Comparison of ENCODE assay signal across 8 cellular contexts in genomic region chr7:102715718-102716117, GRCh38. TPM values are rescaled to one million over a fixed set of nuclear protein-coding genes. Genes with fewer than 3 reads are reported as not detected.
DNase-seq lines count a peak whose midpoint lies in the region; ATAC-seq and TF ChIP-seq lines count a peak whose summit lies in the region.
"Not testable (repeated sequence)": the region's sequence is repeated elsewhere in the genome, so short reads cannot be mapped to it uniquely, and the experiment has no call there.

No MANE protein-coding gene starts in this region.

- ATAC-seq in CD8-positive, alpha-beta T cell = peak; percentile 72
- ATAC-seq in GM19035 (IDR thresholded peaks at IDR 0.05; ENCODE audit: unreplicated experiment) = peak; percentile 45
- peak; percentile 37 for ATAC-seq in GM21737 (IDR thresholded peaks at IDR 0.05; ENCODE audit: unreplicated experiment)
- peak; percentile 44 for ATAC-seq in HG03039 (IDR thresholded peaks at IDR 0.05; ENCODE audit: unreplicated experiment)
- peak; percentile 55 to 60 for ATAC-seq in activated CD4-positive, CD25-positive, alpha-beta regulatory T cell treated with anti-CD3 and anti-CD28 coated beads, Interleukin-2, amount 50 U/mL, for 24 hours
- ATAC-seq in effector memory CD8-positive, alpha-beta T cell (replicated peaks) = peak; percentile 78

- not testable (repeated sequence) for H3K9me3 ChIP-seq in CD8-positive, alpha-beta T cell (ENCODE audit: low read length)

- not testable (repeated sequence) for H3K27ac ChIP-seq in CD8-positive, alpha-beta T cell (ENCODE audit: low read depth, low read length)

- H3K27me3 Mint-ChIP-seq in CD8-positive, alpha-beta T cell (ENCODE audit: low read depth); effector memory CD8-positive, alpha-beta T cell: not testable (repeated sequence)

- H3K4me3 Mint-ChIP-seq in CD8-positive, alpha-beta T cell; effector memory CD8-positive, alpha-beta T cell: not testable (repeated sequence)

- not testable (repeated sequence) for H3K27me3 ChIP-seq in CD8-positive, alpha-beta T cell (ENCODE audit: insufficient read depth, low read length)

- not testable (repeated sequence) for H3K36me3 ChIP-seq in CD8-positive, alpha-beta T cell (ENCODE audit: insufficient read depth, low read length)

- not testable (repeated sequence) for H3K4me1 ChIP-seq in CD8-positive, alpha-beta T cell (ENCODE audit: insufficient read depth, low read length)

- intact Hi-C loops in CD8-positive, alpha-beta T cell (cut with DNase I, micrococcal nuclease) = not testable (repeated sequence)

- not testable (repeated sequence) for H3K4me1 Mint-ChIP-seq in CD8-positive, alpha-beta T cell (ENCODE audit: low read depth); effector memory CD8-positive, alpha-beta T cell (ENCODE audit: low read depth in 2 of 2)

- POLR2A ChIA-PET in CD8-positive, alpha-beta T cell (lab: Charles Lee) = not testable (repeated sequence)

- DNase-seq in CD8-positive, alpha-beta T cell; effector memory CD8-positive, alpha-beta T cell: not testable (repeated sequence)
- peak; percentile 42 for DNase-seq in HT-29 (ENCODE audit: low spot score)
- DNase-seq in retina = peak; percentile 2

- not testable (repeated sequence) for H3K4me3 ChIP-seq in CD8-positive, alpha-beta T cell (ENCODE audit: low read depth, low read length)

- H3K9me3 Mint-ChIP-seq in CD8-positive, alpha-beta T cell; effector memory CD8-positive, alpha-beta T cell: not testable (repeated sequence)

- not testable (repeated sequence) for TF ChIP-seq CTCF in CD8-positive, alpha-beta T cell (IDR thresholded peaks at IDR 0.05)

- not testable (repeated sequence) for H3K27ac Mint-ChIP-seq in CD8-positive, alpha-beta T cell; effector memory CD8-positive, alpha-beta T cell

- CTCF ChIA-PET in CD8-positive, alpha-beta T cell (lab: Charles Lee) = not testable (repeated sequence)

- H3K36me3 Mint-ChIP-seq in CD8-positive, alpha-beta T cell; effector memory CD8-positive, alpha-beta T cell (ENCODE audit: insufficient read depth): not testable (repeated sequence)

RNA-seq across cellular contexts. Expression of gene FAM185A, which starts 33.1 kb away (rescaled TPM):
- total RNA-seq in CD8-positive, alpha-beta T cell = 1 to 10 TPM; 1.6 to 1.7 TPM
- total RNA-seq in HT-29 (2014; rRNA removed; shearing (Covaris generic)) = 12.0 and 19.6 TPM in 2 replicates

RNA-seq across cellular contexts. Expression of gene POLR2J2, which starts 44.3 kb away (rescaled TPM):
- total RNA-seq in CD8-positive, alpha-beta T cell = 10 to 100 TPM; 22.9 to 24.8 TPM
- total RNA-seq in HT-29 (2014; rRNA removed; shearing (Covaris generic)) = 2.8 and 4.2 TPM in 2 replicates
